In genomic region chr2:16039055-16039454, GRCh38 we compare ENCODE assay signal across 16 cellular contexts.
DNase-seq lines count a peak whose midpoint lies in the region; ATAC-seq, FAIRE-seq and TF ChIP-seq lines count a peak whose summit lies in the region.
"Had no signal": no experiment of that assay in that cellular context is flagged by ENCODE, and none has a peak within 500 bp of the region (broad histone marks: within the 10 kb centered on the region; RNA-seq: fewer than 3 reads in every experiment).

No MANE protein-coding gene starts in this region.

- no peak overlapping the region for H3K27ac Mint-ChIP-seq in neural progenitor cell
- H3K27ac Mint-ChIP-seq: CD4-positive, alpha-beta T cell had no signal

- TF ChIP-seq EP300 in HepG2 (IDR thresholded peaks at IDR 0.05; ENCODE audit: low read depth in 2 of 2, low read length in 2 of 2) (no peak), HepG2 (CRISPR knock-in tag; IDR thresholded peaks at IDR 0.05; ENCODE audit: borderline replicate concordance) (no peak), H1 (IDR thresholded peaks at IDR 0.05; ENCODE audit: borderline replicate concordance in 1 of 2, low read depth in 2 of 2, low read length in 2 of 2) (no peak)

- H4K20me1 ChIP-seq in HepG2 (ENCODE audit: insufficient read depth, low read length) (no peaks in the 10 kb centered on the region), H1 (replicated peaks in 1 of 2; ENCODE audit: control insufficient read depth in 1 of 2, insufficient read depth in 2 of 2, low read length in 2 of 2) (no peaks in the 10 kb centered on the region), neural progenitor cell (ENCODE audit: low read depth) (no peaks in the 10 kb centered on the region)

- H3K4me2 ChIP-seq in HepG2 (ENCODE audit: low read depth, low read length) (no peak overlapping the region), H1 (ENCODE audit: insufficient read depth in 1 of 2, low read depth in 2 of 2, low read length in 2 of 2) (no peak overlapping the region), neural progenitor cell (peak overlapping the region; percentile 10)

- H3K9me3 ChIP-seq in HepG2 (ENCODE audit: low read length), result no peaks in the 10 kb centered on the region
- H3K9me3 ChIP-seq in right lobe of liver, result no peaks in the 10 kb centered on the region
- no peaks in the 10 kb centered on the region for H3K9me3 ChIP-seq in H1 (ENCODE audit: insufficient read depth in 2 of 2, low read depth in 1 of 2, low read length in 1 of 2)
- H3K9me3 ChIP-seq in neural progenitor cell (ENCODE audit: low read depth), result no peaks in the 10 kb centered on the region

- H3K9ac ChIP-seq in HepG2 (ENCODE audit: insufficient read depth, low read depth, low read length), result no peak overlapping the region
- no peak overlapping the region for H3K9ac ChIP-seq in H1 (replicated peaks in 1 of 4; ENCODE audit: extremely low read depth in 1 of 4, low read depth in 3 of 4, low read length in 3 of 4)
- H3K9ac ChIP-seq in neural progenitor cell, result no peak overlapping the region

- intact Hi-C loops in HepG2 (cut with micrococcal nuclease; ENCODE audit: unreplicated experiment) (loop anchor here (10.0 kb wide), 1 partner anchor 176 kb away; no protein-coding TSS in a partner anchor), right lobe of liver (cut with DNase I) (no loop called here)

- H2AFZ ChIP-seq in HepG2 (ENCODE audit: low read length), result no peak overlapping the region
- 0 out of 2 replicates have a peak overlapping the region, but pooled peaks have one; percentile 56 for H2AFZ ChIP-seq in H1 (ENCODE audit: low read length)
- H2AFZ ChIP-seq in neural progenitor cell (replicated peaks), result no peak overlapping the region

- H3K56ac ChIP-seq in H1 (replicated peaks; ENCODE audit: insufficient read length, low read depth, low read length), result no peak overlapping the region

- no peak overlapping the region for H2BK12ac ChIP-seq in H1 (ENCODE audit: low read depth, low read length)

- BruUV-seq in HepG2 (replicated peaks; lab: Mats Ljungman, UMichigan), result no TSS peak

- CTCF ChIA-PET in HepG2 (lab: Yijun Ruan, JAX; ENCODE audit: low intra/inter-chr PET ratio, low total read pairs), result no interaction called here
- CTCF ChIA-PET in H1 (lab: Charles Lee; ENCODE audit: partially characterized antibody), result interaction anchor here (1.1 to 1.7 kb wide), 4 partner anchors 15 to 224 kb away, joined by 3 to 5 read pairs (median 3); no protein-coding TSS in a partner anchor

- no peak overlapping the region; the same call in 1 of the 2 replicates for H2AK5ac ChIP-seq in H1 (ENCODE audit: low read depth, low read length)

- H3K4me3 Mint-ChIP-seq in neural progenitor cell, result peak overlapping the region; percentile 48
- H3K4me3 Mint-ChIP-seq: CD4-positive, alpha-beta T cell had no signal

- no peak for TF ChIP-seq RAD21 in HepG2 (CRISPR knock-in tag; IDR thresholded peaks at IDR 0.05)
- TF ChIP-seq RAD21 in H1 (IDR thresholded peaks at IDR 0.05 in 1 of 2, conservative IDR thresholded peaks at IDR 0.05 in 1 of 2; ENCODE audit: low read depth in 2 of 2, low read length in 2 of 2), result no peak

- H3K27ac ChIP-seq in HepG2 (ENCODE audit: extremely low read length, insufficient read depth, low read length) (no peak overlapping the region), right lobe of liver (no peak overlapping the region), H1 (ENCODE audit: low read depth, low read length) (no peak overlapping the region), neural progenitor cell (no peak overlapping the region)

- DNase-seq in HepG2 (ENCODE audit: low spot score) (no peak), right lobe of liver (no peak), H1 (ENCODE audit: low read depth in 1 of 2, low spot score in 2 of 2) (no peak), neural progenitor cell (ENCODE audit: low spot score) (no peak), AG08396 (ENCODE audit: low spot score) (no peak), NCI-H524 (lab: John Stamatoyannopoulos, UW) (no peak), LoVo (ENCODE audit: low spot score) (no peak)
- DNase-seq in activated effector memory CD4-positive, alpha-beta T cell treated with anti-CD3 and anti-CD28 coated beads, Interleukin-2, amount 50 U/mL, for 16 hours, result no peak
- DNase-seq: 8988T; C1 segment of cervical spinal cord; Calu3; CD4-positive, alpha-beta T cell; DMS 273 treated with DMSO at 0.1 percent for 48 hours had no signal

- H4K8ac ChIP-seq in H1 (ENCODE audit: extremely low read depth, insufficient read depth, low read length), result no peak overlapping the region; the same call in 1 of the 2 replicates

- in situ Hi-C loops in HepG2 (cut with HindIII; ENCODE audit: extremely low pct_ligation_motif_present, low pct_unique_long_range_greater_than_20kb), result no loop called here

- H3K23me2 ChIP-seq in H1 (ENCODE audit: low read depth, low read length), result no peaks in the 10 kb centered on the region; the same call in 1 of the 2 replicates

- H3K27me3 ChIP-seq in HepG2 (ENCODE audit: control insufficient read depth in 1 of 2, insufficient read depth in 2 of 2, low read length in 2 of 2), result peaks cover 0 to 32% of the 10 kb centered on the region in 2 experiments; a peak in 4 of 5 replicates
- H3K27me3 ChIP-seq in right lobe of liver, result no peaks in the 10 kb centered on the region
- no peaks in the 10 kb centered on the region; a peak in 1 of 7 replicates for H3K27me3 ChIP-seq in H1 (replicated peaks in 1 of 4; ENCODE audit: control insufficient read depth in 3 of 4, extremely low read depth in 1 of 4, insufficient read depth in 3 of 4, low read length in 3 of 4)
- H3K27me3 ChIP-seq in neural progenitor cell, result no peaks in the 10 kb centered on the region

- POLR2A ChIA-PET in HepG2 (lab: Yijun Ruan, JAX), result no interaction called here
- POLR2A ChIA-PET in H1 (lab: Charles Lee; ENCODE audit: partially characterized antibody), result no interaction called here

- FAIRE-seq in HepG2 (lab: Jason Lieb, UNC) (no peak), H1 (lab: Jason Lieb, UNC) (no peak)
- FAIRE-seq: H54, HTR-8/SVneo had no signal

- no peak overlapping the region for H3K4ac ChIP-seq in H1 (replicated peaks; ENCODE audit: insufficient read length, low read depth, low read length)

- H3K4me1 ChIP-seq in HepG2 (ENCODE audit: insufficient read depth, low read length), result no peaks in the 10 kb centered on the region; the same call in 1 of the 2 replicates
- no peaks in the 10 kb centered on the region for H3K4me1 ChIP-seq in right lobe of liver
- H3K4me1 ChIP-seq in H1 (replicated peaks in 1 of 4; ENCODE audit: control insufficient read depth in 3 of 4, insufficient read depth in 4 of 4, low read length in 3 of 4), result peaks cover 2 to 6% (median 4%) of the 10 kb centered on the region in 4 experiments
- H3K4me1 ChIP-seq in neural progenitor cell, result peaks cover 34% of the 10 kb centered on the region

- H3K9me3 Mint-ChIP-seq in neural progenitor cell, result no peaks in the 10 kb centered on the region
- H3K9me3 Mint-ChIP-seq: CD4-positive, alpha-beta T cell had no signal

- H3K4me3 ChIP-seq in HepG2 (replicated peaks in 1 of 3; ENCODE audit: insufficient read depth in 1 of 3, low read depth in 2 of 3, low read length in 3 of 3) (no peak overlapping the region), right lobe of liver (no peak overlapping the region), H1 (ENCODE audit: extremely low read depth in 1 of 4, insufficient read depth in 2 of 4, low read depth in 3 of 4, low read length in 4 of 4) (no peak overlapping the region), neural progenitor cell (no peak overlapping the region)

- no peak overlapping the region for H2BK15ac ChIP-seq in H1 (ENCODE audit: low read length)

- 0% methylated on average over 1 of the region's 1 CpG for WGBS in HepG2 (ENCODE audit: low lambda C conversion rate)
- 40% methylated on average over 1 of the region's 1 CpG for WGBS in right lobe of liver (ENCODE audit: insufficient coverage, low coverage, low lambda C conversion rate, missing lambda C conversion rate)
- 83% methylated on average over 1 of the region's 1 CpG; no CpG with 5 or more reads in 1 of the 2 experiments for WGBS in H1 (ENCODE audit: extremely low coverage in 1 of 2, insufficient coverage in 1 of 2, insufficient read length in 1 of 2, insufficient replicate concordance in 2 of 2, low coverage in 1 of 2, low lambda C conversion rate in 2 of 2, missing lambda C conversion rate in 1 of 2), 2 experiments

- H3K36me3 ChIP-seq in HepG2 (replicated peaks in 1 of 2; ENCODE audit: control insufficient read depth in 1 of 2, insufficient read depth in 2 of 2, low read length in 2 of 2) (no peaks in the 10 kb centered on the region), right lobe of liver (no peaks in the 10 kb centered on the region), H1 (ENCODE audit: control insufficient read depth in 2 of 4, insufficient read depth in 4 of 4, low read length in 3 of 4) (no peaks in the 10 kb centered on the region), neural progenitor cell (no peaks in the 10 kb centered on the region)

- H3K79me2 ChIP-seq in HepG2 (ENCODE audit: insufficient read depth, low read length) (no peaks in the 10 kb centered on the region), H1 (ENCODE audit: control insufficient read depth in 1 of 2, insufficient read depth in 2 of 2, low read length in 2 of 2) (no peaks in the 10 kb centered on the region), neural progenitor cell (ENCODE audit: low read depth) (no peaks in the 10 kb centered on the region)

- TF ChIP-seq POLR2A in HepG2 (IDR thresholded peaks at IDR 0.05; ENCODE audit: insufficient read depth in 1 of 2, low read depth in 2 of 2, low read length in 2 of 2) (no peak), right lobe of liver (IDR thresholded peaks at IDR 0.05) (no peak), H1 (IDR thresholded peaks at IDR 0.05; ENCODE audit: control extremely low read depth in 1 of 2, low read depth in 2 of 2, low read length in 2 of 2) (no peak)

- TF ChIP-seq CTCF in HepG2 (CRISPR knock-in tag; IDR thresholded peaks at IDR 0.05) (no peak), right lobe of liver (IDR thresholded peaks at IDR 0.05) (no peak), H1 (IDR thresholded peaks at IDR 0.05; ENCODE audit: control extremely low read depth in 1 of 3, insufficient read depth in 1 of 3, low read depth in 1 of 3, low read length in 3 of 3) (no peak), neural progenitor cell (IDR thresholded peaks at IDR 0.05) (no peak)

- peak overlapping the region; percentile 53; the same call in 1 of the 2 replicates for H2BK20ac ChIP-seq in H1 (ENCODE audit: low read length)

- no peak overlapping the region for H4K91ac ChIP-seq in H1 (replicated peaks; ENCODE audit: insufficient read length, low read length)

- H3K36me3 Mint-ChIP-seq in neural progenitor cell, result no peaks in the 10 kb centered on the region

- H3K4me1 Mint-ChIP-seq in neural progenitor cell, result peaks cover 63% of the 10 kb centered on the region

- peaks cover 16% of the 10 kb centered on the region for H3F3A ChIP-seq in neural progenitor cell (ENCODE audit: low read depth)

- no peak; the same call in 2 of the 3 replicates for ATAC-seq in HepG2
- no peak for ATAC-seq in right lobe of liver
- ATAC-seq: HCT116 had no signal

- H2BK120ac ChIP-seq in H1 (replicated peaks; ENCODE audit: low read depth, low read length), result no peak overlapping the region

- no peak overlapping the region for H3K14ac ChIP-seq in H1 (ENCODE audit: insufficient read length)

- H4K5ac ChIP-seq in H1 (ENCODE audit: insufficient read length, low read depth, low read length), result no peak overlapping the region

- H3K27me3 Mint-ChIP-seq in neural progenitor cell (ENCODE audit: insufficient read depth, low read depth), result peaks cover 29% of the 10 kb centered on the region

- H2BK5ac ChIP-seq in H1 (ENCODE audit: low read depth, low read length), result no peak overlapping the region; the same call in 1 of the 2 replicates

- no peak overlapping the region for H3K18ac ChIP-seq in H1 (ENCODE audit: extremely low read depth, low read length)

- no peak overlapping the region for H3K23ac ChIP-seq in H1 (ENCODE audit: insufficient read length)

- no peaks in the 10 kb centered on the region for H3K79me1 ChIP-seq in H1 (ENCODE audit: low read depth, low read length)
